ENCODE assay signal across 17 cellular contexts in the genomic region with DNA sequence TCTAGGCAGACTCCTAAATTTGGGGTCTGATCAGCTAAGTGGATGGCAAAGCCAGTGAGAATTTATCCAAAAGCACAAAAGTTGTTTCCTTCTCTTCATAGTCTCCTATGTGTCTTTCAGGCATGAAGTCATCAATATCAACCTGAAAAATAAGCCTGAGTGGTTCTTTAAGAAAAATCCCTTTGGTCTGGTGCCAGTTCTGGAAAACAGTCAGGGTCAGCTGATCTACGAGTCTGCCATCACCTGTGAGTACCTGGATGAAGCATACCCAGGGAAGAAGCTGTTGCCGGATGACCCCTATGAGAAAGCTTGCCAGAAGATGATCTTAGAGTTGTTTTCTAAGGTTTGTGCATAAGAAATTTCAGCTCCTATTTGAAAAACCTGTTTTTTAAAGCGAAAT. TPM values are rescaled to one million over a fixed set of nuclear protein-coding genes. Genes with fewer than 3 reads are reported as not detected.
DNase-seq lines count a peak whose midpoint lies in the region; ATAC-seq and TF ChIP-seq lines count a peak whose summit lies in the region.
"Had no signal": no experiment of that assay in that cellular context is flagged by ENCODE, and none has a peak within 500 bp of the region (broad histone marks: within the 10 kb centered on the region; RNA-seq: fewer than 3 reads in every experiment).

No MANE protein-coding gene starts in this region.

- H3K27me3 ChIP-seq in SK-N-SH (ENCODE audit: insufficient read depth) (no peaks in the 10 kb centered on the region), esophagus (ENCODE audit: control insufficient read depth in 1 of 2, insufficient read depth in 2 of 2, low read length in 2 of 2) (no peaks in the 10 kb centered on the region), prostate gland (replicated peaks; ENCODE audit: insufficient read depth) (no peaks in the 10 kb centered on the region), MG63 (no peaks in the 10 kb centered on the region)

- ATAC-seq in SK-N-SH treated with all-trans-retinoic acid at 6 μM for 48 hours = no peak
- ATAC-seq: WTC11 had no signal

- TF ChIP-seq CTCF in SK-N-SH (IDR thresholded peaks at IDR 0.05) (no peak), prostate gland (IDR thresholded peaks at IDR 0.05) (no peak)

- no peaks in the 10 kb centered on the region for H3K27me3 Mint-ChIP-seq in activated CD4-positive, alpha-beta memory T cell treated with anti-CD3 and anti-CD28 coated beads for 36 hours

- peaks cover 88% of the 10 kb centered on the region for H3K79me2 ChIP-seq in SK-N-SH (ENCODE audit: insufficient read depth)

- H3F3A ChIP-seq in SK-N-SH (replicated peaks; ENCODE audit: insufficient read depth) = peaks cover 59% of the 10 kb centered on the region

- H2AFZ ChIP-seq in SK-N-SH (ENCODE audit: low read depth) = no peak overlapping the region

- peak overlapping the region in 1 of 2 experiments; percentile 93; a peak in 2 of 4 replicates for H3K27ac ChIP-seq in SK-N-SH (ENCODE audit: low read depth in 2 of 2, low read length in 1 of 2)
- peak overlapping the region; percentile 22 to 53 for H3K27ac ChIP-seq in esophagus (ENCODE audit: low read depth in 2 of 2, low read length in 1 of 2)
- H3K27ac ChIP-seq in prostate gland = peak overlapping the region; percentile 38 to 73
- H3K27ac ChIP-seq: 22Rv1 had no signal

- no peaks in the 10 kb centered on the region for H3K9me2 ChIP-seq in SK-N-SH

- POLR2A ChIA-PET in SK-N-SH (lab: Yijun Ruan, JAX) = no interaction called here
- POLR2A ChIA-PET in activated CD4-positive, alpha-beta memory T cell treated with anti-CD3 and anti-CD28 coated beads for 36 hours (lab: Charles Lee) = no interaction called here

- CTCF ChIA-PET in SK-N-SH (lab: Yijun Ruan, JAX) = interaction anchor here (1.1 to 3.2 kb wide), 5 partner anchors 15 to 372 kb away, joined by 3 to 13 read pairs (median 4); no protein-coding TSS in a partner anchor
- CTCF ChIA-PET in activated CD4-positive, alpha-beta memory T cell treated with anti-CD3 and anti-CD28 coated beads for 36 hours (lab: Charles Lee) = interaction anchor here (0.6 to 2.3 kb wide), 2 partner anchors 15 to 276 kb away, joined by 4 to 11 read pairs; no protein-coding TSS in a partner anchor

- TF ChIP-seq RAD21 in SK-N-SH (IDR thresholded peaks at IDR 0.05; ENCODE audit: low read length) = no peak

- H3K4me1 Mint-ChIP-seq in activated CD4-positive, alpha-beta memory T cell treated with anti-CD3 and anti-CD28 coated beads for 36 hours (ENCODE audit: low read depth) = peaks cover 76% of the 10 kb centered on the region

- intact Hi-C loops in activated CD4-positive, alpha-beta memory T cell treated with anti-CD3 and anti-CD28 coated beads for 36 hours (cut with micrococcal nuclease) = no loop called here
- intact Hi-C loops in prostate gland (cut with DNase I) = loop anchor here (10.0 kb wide), 1 partner anchor 295 kb away; a partner anchor contains a TSS

- DNase-seq in SK-N-SH = no peak
- no peak for DNase-seq in activated CD4-positive, alpha-beta memory T cell treated with anti-CD3 and anti-CD28 coated beads for 36 hours
- no peak for DNase-seq in prostate gland (ENCODE audit: low spot score)
- no peak for DNase-seq in A172 (ENCODE audit: low spot score)
- no peak for DNase-seq in NCI-H2029 treated with DMSO at 0.1 percent for 48 hours (lab: John Stamatoyannopoulos, UW)
- DNase-seq in MG63 = no peak
- DNase-seq: activated gamma-delta T cell treated with Interleukin-2 at 50 U/mL for 16 hours; DMS79; effector CD4-positive, alpha-beta T cell; NCI-H2227 treated with DMSO at 0.1 percent for 48 hours; stimulated activated CD4-positive, alpha-beta T cell treated with anti-CD3 and anti-CD28 coated beads, Interleukin-12 subunit alpha, Interleukin-12 subunit beta, amount 100 ng/mL, for 4 hours; stimulated activated CD8-positive, alpha-beta memory T cell treated with anti-CD3 and anti-CD28 coated beads, Interleukin-4, amount 100 ng/mL, for 48 hours had no signal

- peaks cover 17% of the 10 kb centered on the region for H4K20me1 ChIP-seq in SK-N-SH (ENCODE audit: insufficient read depth)

- no peak for TF ChIP-seq EP300 in SK-N-SH (IDR thresholded peaks at IDR 0.05; ENCODE audit: borderline replicate concordance in 1 of 2, low read depth in 1 of 2, low read length in 1 of 2)

- peak overlapping the region; percentile 53; the same call in 1 of the 2 replicates for H3K4me2 ChIP-seq in SK-N-SH

- H3K9me3 ChIP-seq in SK-N-SH = no peaks in the 10 kb centered on the region
- H3K9me3 ChIP-seq in esophagus (ENCODE audit: control insufficient read depth in 2 of 2, insufficient read depth in 1 of 2, low read depth in 1 of 2, low read length in 1 of 2) = no peaks in the 10 kb centered on the region
- H3K9me3 ChIP-seq in prostate gland = no peaks in the 10 kb centered on the region
- H3K9me3 ChIP-seq in MG63 = no peaks in the 10 kb centered on the region

- no peaks in the 10 kb centered on the region for H3K9me3 Mint-ChIP-seq in activated CD4-positive, alpha-beta memory T cell treated with anti-CD3 and anti-CD28 coated beads for 36 hours
- H3K9me3 Mint-ChIP-seq: WTC11 had no signal

- H3K4me1 ChIP-seq in SK-N-SH (ENCODE audit: control insufficient read depth in 1 of 2, insufficient read depth in 2 of 2, low read depth in 1 of 2, low read length in 1 of 2) = peaks cover 11 to 35% of the 10 kb centered on the region in 2 experiments
- H3K4me1 ChIP-seq in esophagus (ENCODE audit: control insufficient read depth in 2 of 2, insufficient read depth in 2 of 2, low read length in 1 of 2) = peaks cover 0 to 3% of the 10 kb centered on the region in 2 donors
- H3K4me1 ChIP-seq in prostate gland (replicated peaks) = peaks cover 13% of the 10 kb centered on the region

- no peak for TF ChIP-seq POLR2A in prostate gland (IDR thresholded peaks at IDR 0.05)

- no peak overlapping the region for H3K4me3 Mint-ChIP-seq in activated CD4-positive, alpha-beta memory T cell treated with anti-CD3 and anti-CD28 coated beads for 36 hours
- H3K4me3 Mint-ChIP-seq: WTC11 had no signal

- H3K36me3 Mint-ChIP-seq in activated CD4-positive, alpha-beta memory T cell treated with anti-CD3 and anti-CD28 coated beads for 36 hours = peaks cover 71% of the 10 kb centered on the region

- WGBS in SK-N-SH (ENCODE audit: low lambda C conversion rate) = 82% methylated on average over 3 of the region's 3 CpGs
- WGBS in esophagus, 2 donors = 54 to 66% methylated on average over 3 of the region's 3 CpGs
- WGBS in prostate gland = 30% methylated on average over 3 of the region's 3 CpGs

- peak overlapping the region; percentile 95 for H3K27ac Mint-ChIP-seq in activated CD4-positive, alpha-beta memory T cell treated with anti-CD3 and anti-CD28 coated beads for 36 hours
- H3K27ac Mint-ChIP-seq: WTC11 had no signal

- H3K9ac ChIP-seq in SK-N-SH = no peak overlapping the region; the same call in 1 of the 2 replicates

- H3K36me3 ChIP-seq in SK-N-SH (replicated peaks in 1 of 2; ENCODE audit: control insufficient read depth in 1 of 2, insufficient read depth in 2 of 2, low read length in 1 of 2) (peaks cover 65 to 71% of the 10 kb centered on the region in 2 experiments), esophagus (ENCODE audit: control insufficient read depth in 2 of 2, insufficient read depth in 2 of 2, low read length in 1 of 2) (peaks cover 3 to 12% of the 10 kb centered on the region in 2 donors), prostate gland (no peaks in the 10 kb centered on the region), MG63 (peaks cover 75% of the 10 kb centered on the region)

- H3K4me3 ChIP-seq in SK-N-SH (ENCODE audit: low read depth in 2 of 2, low read length in 1 of 2) = no peak overlapping the region; a peak in 1 of 4 replicates
- H3K4me3 ChIP-seq in esophagus (ENCODE audit: low read depth in 1 of 2, low read length in 2 of 2) = no peak overlapping the region
- H3K4me3 ChIP-seq in prostate gland = no peak overlapping the region
- H3K4me3 ChIP-seq in MG63 = no peak overlapping the region

TF ChIP-seq in SK-N-SH, 30 proteins besides CTCF, POLR2A, EP300 and RAD21 (continues in another document):
- TF ChIP-seq MEF2A (IDR thresholded peaks at IDR 0.05; ENCODE audit: borderline replicate concordance, low read depth) = no peak
- no peak for TF ChIP-seq FOSL2 (IDR thresholded peaks at IDR 0.05; ENCODE audit: borderline replicate concordance, low read depth)
- no peak for TF ChIP-seq NRF1 (IDR thresholded peaks at IDR 0.05; ENCODE audit: low read depth, low read length)

RNA-seq across cellular contexts. Expression of a gene that starts 4.8 kb away (rescaled TPM):
- polyA plus RNA-seq in SK-N-SH (2012; rRNA removed) (114 and 126 TPM in 2 replicates), esophagus (10 to 100 TPM; 57.4 to 63.1 TPM)
- 145 and 188 TPM in 2 replicates for polyA plus RNA-seq in SK-N-SH (2012; cell fraction: cytosol; rRNA removed)
- 58.2 and 67.8 TPM in 2 replicates for polyA plus RNA-seq in SK-N-SH (2012; cell fraction: nucleus; rRNA removed)
- total RNA-seq in activated CD4-positive, alpha-beta memory T cell treated with anti-CD3 and anti-CD28 coated beads for 36 hours = 100 to 1,000 TPM; 215 to 225 TPM
- total RNA-seq in prostate gland = 10 to 100 TPM; 46.8 to 91.8 TPM
- total RNA-seq in A172 (2014; rRNA removed; shearing (Covaris generic)) = 271 and 296 TPM in 2 replicates
- total RNA-seq in MG63 (2014; rRNA removed; shearing (Covaris generic); ENCODE audit: low replicate concordance) = 191 and 245 TPM in 2 replicates

RNA-seq across cellular contexts. Expression of a gene that starts 9.5 kb away (rescaled TPM):
- polyA plus RNA-seq in SK-N-SH (2012; rRNA removed) (0.47 and 0.49 TPM in 2 replicates), esophagus (10 to 100 TPM; 19.9 to 20.3 TPM)
- 0.33 and 0.46 TPM in 2 replicates for polyA plus RNA-seq in SK-N-SH (2012; cell fraction: cytosol; rRNA removed)
- 0.58 and 0.73 TPM in 2 replicates for polyA plus RNA-seq in SK-N-SH (2012; cell fraction: nucleus; rRNA removed)
- total RNA-seq in activated CD4-positive, alpha-beta memory T cell treated with anti-CD3 and anti-CD28 coated beads for 36 hours = 1 to 10 TPM; 2.3 to 2.6 TPM
- 10 to 100 TPM; 18.1 to 37.3 TPM for total RNA-seq in prostate gland
- 0.38 and 5.2 TPM in 2 replicates for total RNA-seq in A172 (2014; rRNA removed; shearing (Covaris generic))
- total RNA-seq in MG63 (2014; rRNA removed; shearing (Covaris generic); ENCODE audit: low replicate concordance) = 0.62 and 1.8 TPM in 2 replicates
- total RNA-seq: myocyte had no signal

RNA-seq across cellular contexts. Expression of a gene that starts 27.3 kb away (rescaled TPM):
- 0.23 and 0.35 TPM in 2 replicates for polyA plus RNA-seq in SK-N-SH (2012; rRNA removed)
- polyA plus RNA-seq in SK-N-SH (2012; cell fraction: cytosol; rRNA removed) = 0.28 and 0.37 TPM in 2 replicates
- polyA plus RNA-seq in SK-N-SH (2012; cell fraction: nucleus; rRNA removed) = 0.66 and 0.85 TPM in 2 replicates
- under 1 TPM; 0.19 to 0.22 TPM for total RNA-seq in activated CD4-positive, alpha-beta memory T cell treated with anti-CD3 and anti-CD28 coated beads for 36 hours
- under 1 TPM; 0.04 to 0.16 TPM for polyA plus RNA-seq in esophagus
- 1 to 10 TPM; 2.4 to 6.9 TPM for total RNA-seq in prostate gland
- total RNA-seq in A172 (2014; rRNA removed; shearing (Covaris generic)) = 0.07 and 0.31 TPM in 2 replicates
- 0.89 TPM in 1 of 2 replicates, not detected in the other for total RNA-seq in MG63 (2014; rRNA removed; shearing (Covaris generic); ENCODE audit: low replicate concordance)
- total RNA-seq: myocyte had no signal
